Comparison of ENCODE assay signal across 14 cellular contexts in the genomic region with DNA sequence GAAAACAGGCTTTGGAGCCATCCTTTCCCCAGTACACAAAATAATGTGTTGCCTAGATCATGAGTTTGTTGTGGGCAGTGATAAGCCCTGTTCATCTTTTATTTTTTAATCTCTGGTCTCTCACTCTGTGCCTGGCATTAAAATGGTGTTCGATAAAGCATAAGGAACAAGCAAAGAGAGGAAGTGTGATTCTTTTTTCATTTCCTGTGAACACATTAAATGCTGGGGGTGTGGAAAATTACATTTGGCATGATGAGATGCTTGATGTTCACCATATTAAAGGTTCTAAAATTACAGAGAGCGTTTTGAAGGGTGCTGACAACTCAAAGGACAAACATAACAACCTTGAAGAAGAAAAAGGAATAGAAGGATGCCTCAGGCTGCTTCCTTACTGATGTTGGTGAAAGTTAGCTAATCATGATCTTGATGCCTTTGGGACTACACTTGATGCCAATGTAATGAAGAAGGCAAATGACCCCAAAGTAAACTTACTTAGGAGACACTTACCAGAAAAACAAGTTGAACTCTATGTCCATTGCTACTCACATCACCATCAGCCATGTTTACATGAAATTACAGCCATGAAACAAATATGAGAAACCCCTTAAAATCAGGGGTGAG. TPM values are rescaled to one million over a fixed set of nuclear protein-coding genes. Genes with fewer than 3 reads are reported as not detected.
DNase-seq lines count a peak whose midpoint lies in the region; ATAC-seq and TF ChIP-seq lines count a peak whose summit lies in the region.
"Had no signal": no experiment of that assay in that cellular context is flagged by ENCODE, and none has a peak within 500 bp of the region (broad histone marks: within the 10 kb centered on the region; RNA-seq: fewer than 3 reads in every experiment).

No MANE protein-coding gene starts in this region.

- no peaks in the 10 kb centered on the region for H3K79me2 ChIP-seq in hepatocyte

- in situ Hi-C loops in brain microvascular endothelial cell (cut with HindIII; ENCODE audit: low pct_ligation_motif_present, low sequenced_read_pairs) = loop anchor here (25.0 kb wide), 2 partner anchors 349 to 599 kb away; no protein-coding TSS in a partner anchor

- H3K4me2 ChIP-seq in hepatocyte = peak overlapping the region; percentile 39

- H3K36me3 Mint-ChIP-seq in natural killer cell = no peaks in the 10 kb centered on the region
- H3K36me3 Mint-ChIP-seq in natural killer cell treated with Interleukin-12 subunit alpha and Interleukin-12 subunit beta and Interleukin-15 and Interleukin-18, amount 100 ng/mL, for 72 hours = no peaks in the 10 kb centered on the region
- no peaks in the 10 kb centered on the region for H3K36me3 Mint-ChIP-seq in T-helper 17 cell (ENCODE audit: low read depth)

- 92% methylated on average over 2 of the region's 2 CpGs for WGBS in hepatocyte (ENCODE audit: low lambda C conversion rate, missing lambda C conversion rate)

- H3K9me3 ChIP-seq in T-helper 17 cell (ENCODE audit: control insufficient read depth, low read length, poor library complexity, severe bottlenecking) (no peaks in the 10 kb centered on the region), hepatocyte (ENCODE audit: low read depth) (no peaks in the 10 kb centered on the region)
- H3K9me3 ChIP-seq: prostate gland, vagina had no signal

- no peaks in the 10 kb centered on the region for H3K9me3 Mint-ChIP-seq in natural killer cell
- no peaks in the 10 kb centered on the region for H3K9me3 Mint-ChIP-seq in natural killer cell treated with Interleukin-12 subunit alpha and Interleukin-12 subunit beta and Interleukin-15 and Interleukin-18, amount 100 ng/mL, for 72 hours
- H3K9me3 Mint-ChIP-seq: central memory CD8-positive, alpha-beta T cell; stimulated activated naive CD8-positive, alpha-beta T cell treated with anti-CD3 and anti-CD28 coated beads, Interleukin-15, Interleukin-2, amounts not matched to agents 100 ng/mL and 50 ng/mL, for 24 hours had no signal

- no peaks in the 10 kb centered on the region for H3K9me2 ChIP-seq in hepatocyte (replicated peaks; ENCODE audit: insufficient read depth)

- ATAC-seq in natural killer cell (no peak), T-helper 17 cell (no peak), GM18867 (IDR thresholded peaks at IDR 0.05; ENCODE audit: unreplicated experiment) (no peak)
- no peak for ATAC-seq in natural killer cell treated with Interleukin-12 subunit alpha and Interleukin-12 subunit beta and Interleukin-15 and Interleukin-18, amount 100 ng/mL, for 72 hours

- H3K27me3 ChIP-seq in hepatocyte (no peaks in the 10 kb centered on the region), brain microvascular endothelial cell (replicated peaks) (no peaks in the 10 kb centered on the region)
- H3K27me3 ChIP-seq: vagina had no signal

- no peak for TF ChIP-seq CTCF in natural killer cell (IDR thresholded peaks at IDR 0.05)
- TF ChIP-seq CTCF in hepatocyte (IDR thresholded peaks at IDR 0.05; ENCODE audit: poor library complexity) = no peak
- no peak for TF ChIP-seq CTCF in brain microvascular endothelial cell (IDR thresholded peaks at IDR 0.05; ENCODE audit: low read depth, low read length, missing control alignments)

- H2AFZ ChIP-seq in hepatocyte = no peak overlapping the region

- H3K4me1 ChIP-seq in hepatocyte (ENCODE audit: insufficient read depth) = no peaks in the 10 kb centered on the region

- H3K4me1 Mint-ChIP-seq in natural killer cell (peaks cover 11 to 14% of the 10 kb centered on the region in 2 donors), T-helper 17 cell (peaks cover 5% of the 10 kb centered on the region)
- peaks cover 5 to 10% of the 10 kb centered on the region in 2 donors for H3K4me1 Mint-ChIP-seq in natural killer cell treated with Interleukin-12 subunit alpha and Interleukin-12 subunit beta and Interleukin-15 and Interleukin-18, amount 100 ng/mL, for 72 hours (ENCODE audit: low read depth in 2 of 2)

- peak overlapping the region; percentile 29 for H3K4me3 Mint-ChIP-seq in natural killer cell
- no peak overlapping the region for H3K4me3 Mint-ChIP-seq in natural killer cell treated with Interleukin-12 subunit alpha and Interleukin-12 subunit beta and Interleukin-15 and Interleukin-18, amount 100 ng/mL, for 72 hours
- H3K4me3 Mint-ChIP-seq in T-helper 17 cell = no peak overlapping the region
- H3K4me3 Mint-ChIP-seq: central memory CD8-positive, alpha-beta T cell; stimulated activated naive CD8-positive, alpha-beta T cell treated with anti-CD3 and anti-CD28 coated beads, Interleukin-15, Interleukin-2, amounts not matched to agents 100 ng/mL and 50 ng/mL, for 24 hours had no signal

- H3K27ac ChIP-seq in hepatocyte (no peak overlapping the region), brain microvascular endothelial cell (no peak overlapping the region)
- H3K27ac ChIP-seq: HL-60, prostate gland, vagina had no signal

- H3K4me3 ChIP-seq in hepatocyte (no peak overlapping the region), brain microvascular endothelial cell (ENCODE audit: low read depth, low read length) (no peak overlapping the region)
- H3K4me3 ChIP-seq: prostate gland had no signal

- intact Hi-C loops in natural killer cell (cut with micrococcal nuclease) = loop anchor here (1.0 to 2.0 kb wide), 4 partner anchors 349 to 996 kb away; no protein-coding TSS in a partner anchor

- H3K27me3 Mint-ChIP-seq in natural killer cell (ENCODE audit: low read depth in 2 of 2) (peaks cover 2 to 7% of the 10 kb centered on the region in 2 donors), T-helper 17 cell (peaks cover 19% of the 10 kb centered on the region)
- H3K27me3 Mint-ChIP-seq in natural killer cell treated with Interleukin-12 subunit alpha and Interleukin-12 subunit beta and Interleukin-15 and Interleukin-18, amount 100 ng/mL, for 72 hours = peaks cover 8 to 19% of the 10 kb centered on the region in 2 donors

- no peaks in the 10 kb centered on the region for H3K36me3 ChIP-seq in hepatocyte (replicated peaks; ENCODE audit: insufficient read depth, low read depth)
- H3K36me3 ChIP-seq in brain microvascular endothelial cell (replicated peaks) = no peaks in the 10 kb centered on the region
- H3K36me3 ChIP-seq: prostate gland, vagina had no signal

- H4K20me1 ChIP-seq in hepatocyte (ENCODE audit: insufficient read depth, poor library complexity, severe bottlenecking) = no peaks in the 10 kb centered on the region

- no peak overlapping the region for H3K27ac Mint-ChIP-seq in natural killer cell
- H3K27ac Mint-ChIP-seq in natural killer cell treated with Interleukin-12 subunit alpha and Interleukin-12 subunit beta and Interleukin-15 and Interleukin-18, amount 100 ng/mL, for 72 hours = peak overlapping the region in 1 of 2 donors; percentile 10
- peak overlapping the region; percentile 8 for H3K27ac Mint-ChIP-seq in T-helper 17 cell
- H3K27ac Mint-ChIP-seq: stimulated activated naive CD8-positive, alpha-beta T cell treated with anti-CD3 and anti-CD28 coated beads, Interleukin-15, Interleukin-2, amounts not matched to agents 100 ng/mL and 50 ng/mL, for 24 hours had no signal

- no peak for DNase-seq in natural killer cell
- DNase-seq in natural killer cell treated with Interleukin-12 subunit alpha and Interleukin-12 subunit beta and Interleukin-15 and Interleukin-18, amount 100 ng/mL, for 72 hours (ENCODE audit: low spot score) = no peak
- no peak for DNase-seq in T-helper 17 cell
- no peak for DNase-seq in hepatocyte (ENCODE audit: low spot score)
- no peak for DNase-seq in activated T-cell treated with anti-CD3 and anti-CD28 coated beads, Interleukin-2, amount 50 U/mL, for 48 hours
- DNase-seq in NCI-H2171 treated with DMSO at 0.1 percent for 48 hours (lab: John Stamatoyannopoulos, UW) = no peak
- DNase-seq in brain microvascular endothelial cell = no peak

RNA-seq across cellular contexts. Expression of a gene that starts 33.0 kb away (rescaled TPM):
- total RNA-seq in natural killer cell (not detected), T-helper 17 cell (not detected), hepatocyte (0.43 and 0.68 TPM in 2 replicates)
- total RNA-seq in natural killer cell treated with Interleukin-12 subunit alpha and Interleukin-12 subunit beta and Interleukin-15 and Interleukin-18, amount 100 ng/mL, for 72 hours = not detected
- 0.68 and 1.8 TPM in 2 replicates for polyA plus RNA-seq in hepatocyte
- total RNA-seq: NCI-H460, vagina had no signal
